In genomic region chr19:18174983-18175382, GRCh38 we compare ENCODE assay signal across 1 cellular context.
TF ChIP-seq lines count a peak whose summit lies in the region.

No MANE protein-coding gene starts in this region.

TF ChIP-seq in WTC11, 78 proteins besides CTCF, POLR2A, EP300 and RAD21 (continued from another document):
- no peak for TF ChIP-seq NFYB (CRISPR knock-in tag; conservative IDR thresholded peaks at IDR 0.05; ENCODE audit: low read depth)
- no peak for TF ChIP-seq MYBL2 (CRISPR knock-in tag; IDR thresholded peaks at IDR 0.05)
